Comparison of ENCODE assay signal across 24 cellular contexts in genomic region chr22:32572741-32573140, GRCh38.
"Had no signal": no experiment of that assay in that cellular context is flagged by ENCODE, and none has a peak within 500 bp of the region (broad histone marks: within the 10 kb centered on the region; RNA-seq: fewer than 3 reads in every experiment).

No MANE protein-coding gene starts in this region.

- H3K4me3 ChIP-seq: neural progenitor cell, psoas muscle had no signal

- H3K36me3 ChIP-seq: neural progenitor cell had no signal

- ATAC-seq: activated CD8-positive, alpha-beta memory T cell treated with anti-CD3 and anti-CD28 coated beads, Interleukin-2, amount 10 ng/mL, durations not matched to agents 7 days and 5 days; activated CD8-positive, alpha-beta T cell treated with anti-CD3 and anti-CD28 coated beads, Interleukin-2, amount 10 ng/mL, durations not matched to agents 7 days and 5 days; activated naive CD8-positive, alpha-beta T cell treated with anti-CD3 and anti-CD28 coated beads, Interleukin-2, amount 50 U/mL, for 24 hours; left colon; natural killer cell; psoas muscle; WTC11 had no signal

- H3K27ac ChIP-seq: neural progenitor cell, parathyroid adenoma, psoas muscle had no signal

- H3K9me3 ChIP-seq: psoas muscle had no signal

- H3K4me1 ChIP-seq: parathyroid adenoma, psoas muscle had no signal

- DNase-seq: activated CD4-positive, alpha-beta T cell treated with anti-CD3 and anti-CD28 coated beads for 1 hour; activated CD4-positive, alpha-beta T cell treated with anti-CD3 and anti-CD28 coated beads, Interleukin-2, amount 50 U/mL, for 1 hour; activated CD8-positive, alpha-beta memory T cell treated with anti-CD3 and anti-CD28 coated beads, Interleukin-2, amount 10 ng/mL, durations not matched to agents 7 days and 5 days; activated CD8-positive, alpha-beta T cell treated with anti-CD3 and anti-CD28 coated beads, Interleukin-2, amount 10 ng/mL, durations not matched to agents 7 days and 5 days; activated naive CD8-positive, alpha-beta T cell treated with anti-CD3 and anti-CD28 coated beads, Interleukin-2, amount 50 U/mL, for 24 hours; activated T-cell treated with anti-CD3 and anti-CD28 coated beads, Interleukin-2, amount 50 U/mL, for 48 hours; amygdala; central memory CD4-positive, alpha-beta T cell; endodermal cell; head of caudate nucleus; hypothalamus; immature natural killer cell; kidney; left colon; mesendoderm; natural killer cell; occipital lobe; psoas muscle; stimulated activated CD4-positive, alpha-beta T cell treated with anti-CD3 and anti-CD28 coated beads, Interleukin-2, amount 100 ng/mL, for 48 hours; substantia nigra; T-helper 1 cell had no signal
